In genomic region chr4:763922-764321, GRCh38 we compare ENCODE assay signal across 22 cellular contexts. TPM values are rescaled to one million over a fixed set of nuclear protein-coding genes. Genes with fewer than 3 reads are reported as not detected.
DNase-seq lines count a peak whose midpoint lies in the region; ATAC-seq and TF ChIP-seq lines count a peak whose summit lies in the region.
"Had no signal": no experiment of that assay in that cellular context is flagged by ENCODE, and none has a peak within 500 bp of the region (broad histone marks: within the 10 kb centered on the region; RNA-seq: fewer than 3 reads in every experiment).

No MANE protein-coding gene starts in this region.

- peak overlapping the region; percentile 24 for H3K27ac Mint-ChIP-seq in activated CD8-positive, alpha-beta memory T cell treated with anti-CD3 and anti-CD28 coated beads, Interleukin-2, amount 10 ng/mL, durations not matched to agents 7 days and 5 days
- H3K27ac Mint-ChIP-seq in activated T-helper 1 cell treated with anti-CD3 and anti-CD28 coated beads, Interleukin-12 subunit alpha, Interleukin-12 subunit beta, Interleukin-2, Interleukin-4 antibody, amounts not matched to agents 30 ng/mL and 10 ng/mL and 1 ng/mL, durations not matched to agents 14 hours and 24 hours and 36 hours = no peak overlapping the region
- H3K27ac Mint-ChIP-seq: B cell had no signal

- no peak for DNase-seq in activated CD8-positive, alpha-beta memory T cell treated with anti-CD3 and anti-CD28 coated beads, Interleukin-2, amount 10 ng/mL, durations not matched to agents 7 days and 5 days
- no peak for DNase-seq in activated CD8-positive, alpha-beta memory T cell treated with anti-CD3 and anti-CD28 coated beads, Interleukin-2, amount 50 U/mL, for 4 hours
- DNase-seq in RWPE1 (ENCODE audit: low spot score) (no peak), left lobe of liver (ENCODE audit: low spot score) (no peak), psoas muscle (peak; percentile 16 to 42), ecto neural progenitor cell (ENCODE audit: low spot score) (no peak)
- no peak for DNase-seq in activated T-helper 1 cell treated with anti-CD3 and anti-CD28 coated beads, Interleukin-12 subunit alpha, Interleukin-12 subunit beta, Interleukin-2, Interleukin-4 antibody, amounts not matched to agents 30 ng/mL and 10 ng/mL and 1 ng/mL, durations not matched to agents 14 hours and 24 hours and 36 hours (ENCODE audit: low spot score)
- DNase-seq: activated CD4-positive, alpha-beta T cell treated with anti-CD3 and anti-CD28 coated beads for 4 hours; activated effector memory CD4-positive, alpha-beta T cell treated with anti-CD3 and anti-CD28 coated beads, Interleukin-2, amount 50 U/mL, for 16 hours; foreskin melanocyte; GDM1; GM23248; NCI-H1694; NCI-H69; small intestine; stimulated activated CD4-positive, alpha-beta T cell treated with anti-CD3 and anti-CD28 coated beads, Interleukin-4, amount 100 ng/mL, for 1 hour had no signal

- no peak for ATAC-seq in activated CD8-positive, alpha-beta memory T cell treated with anti-CD3 and anti-CD28 coated beads, Interleukin-2, amount 10 ng/mL, durations not matched to agents 7 days and 5 days
- peak; percentile 9 for ATAC-seq in left lobe of liver
- ATAC-seq in psoas muscle = peak in 1 of 4 donors; percentile 15
- no peak for ATAC-seq in GM21390 (IDR thresholded peaks at IDR 0.05; ENCODE audit: unreplicated experiment)

- intact Hi-C loops in psoas muscle (cut with DNase I) = no loop called here
- intact Hi-C loops in activated T-helper 1 cell treated with anti-CD3 and anti-CD28 coated beads, Interleukin-12 subunit alpha, Interleukin-12 subunit beta, Interleukin-2, Interleukin-4 antibody, amounts not matched to agents 30 ng/mL and 10 ng/mL and 1 ng/mL, durations not matched to agents 14 hours and 24 hours and 36 hours (cut with micrococcal nuclease) = no loop called here

- H3K9me3 ChIP-seq in psoas muscle = no peaks in the 10 kb centered on the region
- H3K9me3 ChIP-seq: adrenal gland, prostate gland had no signal

- no peak for TF ChIP-seq CTCF in RWPE1 (conservative IDR thresholded peaks at IDR 0.05; ENCODE audit: low read depth)
- no peak for TF ChIP-seq CTCF in psoas muscle (IDR thresholded peaks at IDR 0.05)

- H3K36me3 Mint-ChIP-seq in activated CD8-positive, alpha-beta memory T cell treated with anti-CD3 and anti-CD28 coated beads, Interleukin-2, amount 10 ng/mL, durations not matched to agents 7 days and 5 days = peaks cover 49% of the 10 kb centered on the region
- peaks cover 26% of the 10 kb centered on the region for H3K36me3 Mint-ChIP-seq in activated T-helper 1 cell treated with anti-CD3 and anti-CD28 coated beads, Interleukin-12 subunit alpha, Interleukin-12 subunit beta, Interleukin-2, Interleukin-4 antibody, amounts not matched to agents 30 ng/mL and 10 ng/mL and 1 ng/mL, durations not matched to agents 14 hours and 24 hours and 36 hours (ENCODE audit: low read depth)

- H3K9me3 Mint-ChIP-seq in activated CD8-positive, alpha-beta memory T cell treated with anti-CD3 and anti-CD28 coated beads, Interleukin-2, amount 10 ng/mL, durations not matched to agents 7 days and 5 days (ENCODE audit: low read depth) = no peaks in the 10 kb centered on the region
- H3K9me3 Mint-ChIP-seq in activated T-helper 1 cell treated with anti-CD3 and anti-CD28 coated beads, Interleukin-12 subunit alpha, Interleukin-12 subunit beta, Interleukin-2, Interleukin-4 antibody, amounts not matched to agents 30 ng/mL and 10 ng/mL and 1 ng/mL, durations not matched to agents 14 hours and 24 hours and 36 hours = no peaks in the 10 kb centered on the region

- WGBS in psoas muscle, 3 donors = 86 to 95% (median 92%) methylated on average over 11 of the region's 11 CpGs

- CTCF ChIA-PET in activated CD8-positive, alpha-beta memory T cell treated with anti-CD3 and anti-CD28 coated beads, Interleukin-2, amount 10 ng/mL, durations not matched to agents 7 days and 5 days (lab: Charles Lee) = no interaction called here
- CTCF ChIA-PET in RWPE1 (lab: Yijun Ruan, JAX) = no interaction called here

- peaks cover 16% of the 10 kb centered on the region for H3K4me1 Mint-ChIP-seq in activated CD8-positive, alpha-beta memory T cell treated with anti-CD3 and anti-CD28 coated beads, Interleukin-2, amount 10 ng/mL, durations not matched to agents 7 days and 5 days
- H3K4me1 Mint-ChIP-seq in activated T-helper 1 cell treated with anti-CD3 and anti-CD28 coated beads, Interleukin-12 subunit alpha, Interleukin-12 subunit beta, Interleukin-2, Interleukin-4 antibody, amounts not matched to agents 30 ng/mL and 10 ng/mL and 1 ng/mL, durations not matched to agents 14 hours and 24 hours and 36 hours (ENCODE audit: low read depth) = peaks cover 4% of the 10 kb centered on the region

- no peak overlapping the region for H3K4me3 ChIP-seq in psoas muscle
- H3K4me3 ChIP-seq: adrenal gland, dorsolateral prefrontal cortex, GM23248, prostate gland had no signal

- POLR2A ChIA-PET in RWPE1 (lab: Yijun Ruan, JAX; ENCODE audit: low non-redundant PET) = no interaction called here

- no peaks in the 10 kb centered on the region for H3K27me3 Mint-ChIP-seq in activated CD8-positive, alpha-beta memory T cell treated with anti-CD3 and anti-CD28 coated beads, Interleukin-2, amount 10 ng/mL, durations not matched to agents 7 days and 5 days
- no peaks in the 10 kb centered on the region for H3K27me3 Mint-ChIP-seq in activated T-helper 1 cell treated with anti-CD3 and anti-CD28 coated beads, Interleukin-12 subunit alpha, Interleukin-12 subunit beta, Interleukin-2, Interleukin-4 antibody, amounts not matched to agents 30 ng/mL and 10 ng/mL and 1 ng/mL, durations not matched to agents 14 hours and 24 hours and 36 hours (ENCODE audit: insufficient read depth)
- H3K27me3 Mint-ChIP-seq: B cell had no signal

- no peaks in the 10 kb centered on the region for H3K4me1 ChIP-seq in psoas muscle
- H3K4me1 ChIP-seq: prostate gland had no signal

- peaks cover 2 to 72% of the 10 kb centered on the region in 2 donors for H3K36me3 ChIP-seq in psoas muscle (ENCODE audit: insufficient read depth in 1 of 2, low read depth in 1 of 2)
- H3K36me3 ChIP-seq: prostate gland had no signal

- no peak overlapping the region for H3K4me3 Mint-ChIP-seq in activated CD8-positive, alpha-beta memory T cell treated with anti-CD3 and anti-CD28 coated beads, Interleukin-2, amount 10 ng/mL, durations not matched to agents 7 days and 5 days
- no peak overlapping the region for H3K4me3 Mint-ChIP-seq in activated T-helper 1 cell treated with anti-CD3 and anti-CD28 coated beads, Interleukin-12 subunit alpha, Interleukin-12 subunit beta, Interleukin-2, Interleukin-4 antibody, amounts not matched to agents 30 ng/mL and 10 ng/mL and 1 ng/mL, durations not matched to agents 14 hours and 24 hours and 36 hours
- H3K4me3 Mint-ChIP-seq: B cell, nephron had no signal

- no peaks in the 10 kb centered on the region for H3K27me3 ChIP-seq in psoas muscle (ENCODE audit: insufficient read depth in 3 of 3, low read length in 2 of 3)
- H3K27me3 ChIP-seq: adrenal gland, dorsolateral prefrontal cortex had no signal

- H3K27ac ChIP-seq in RWPE1 (peak overlapping the region; percentile 75), psoas muscle (no peak overlapping the region)
- H3K27ac ChIP-seq: prostate gland had no signal

RNA-seq across cellular contexts. Expression of gene PCGF3, which starts 58.3 kb away (rescaled TPM):
- total RNA-seq in activated CD8-positive, alpha-beta memory T cell treated with anti-CD3 and anti-CD28 coated beads, Interleukin-2, amount 10 ng/mL, durations not matched to agents 7 days and 5 days = 10 to 100 TPM; 38.9 to 49.0 TPM
- total RNA-seq in left lobe of liver (16.6 TPM), psoas muscle (10 to 100 TPM; 13.0 to 18.6 (median 15.3) TPM)
- 10 to 100 TPM; 10.9 to 19.2 (median 11.3) TPM for polyA plus RNA-seq in psoas muscle
- total RNA-seq in activated T-helper 1 cell treated with anti-CD3 and anti-CD28 coated beads, Interleukin-12 subunit alpha, Interleukin-12 subunit beta, Interleukin-2, Interleukin-4 antibody, amounts not matched to agents 30 ng/mL and 10 ng/mL and 1 ng/mL, durations not matched to agents 14 hours and 24 hours and 36 hours = 30.4 and 31.0 TPM in 2 replicates

Comparison
In these comparisons a context has a peak if more than half of its experiments do, and no peak if none do; other contexts are left out.
1. DNase-seq: peak in psoas muscle (2 of 2); none in activated CD8-positive, alpha-beta memory T cell treated with anti-CD3 and anti-CD28 coated beads, Interleukin-2, amount 10 ng/mL, durations not matched to agents 7 days and 5 days (single experiment), activated CD8-positive, alpha-beta memory T cell treated with anti-CD3 and anti-CD28 coated beads, Interleukin-2, amount 50 U/mL, for 4 hours (single experiment), RWPE1 (single experiment), left lobe of liver (single experiment), activated T-helper 1 cell treated with anti-CD3 and anti-CD28 coated beads, Interleukin-12 subunit alpha, Interleukin-12 subunit beta, Interleukin-2, Interleukin-4 antibody, amounts not matched to agents 30 ng/mL and 10 ng/mL and 1 ng/mL, durations not matched to agents 14 hours and 24 hours and 36 hours (single experiment) and ecto neural progenitor cell (single experiment).